In genomic region chr4:26029512-26030131, GRCh38 we compare ENCODE assay signal across 14 cellular contexts.
DNase-seq lines count a peak whose midpoint lies in the region; ATAC-seq lines count a peak whose summit lies in the region.
"Had no signal": no experiment of that assay in that cellular context is flagged by ENCODE, and none has a peak within 500 bp of the region (broad histone marks: within the 10 kb centered on the region; RNA-seq: fewer than 3 reads in every experiment).

No MANE protein-coding gene starts in this region.

- ATAC-seq in HG02642 (IDR thresholded peaks at IDR 0.05; ENCODE audit: poor library complexity, unreplicated experiment) (peak; percentile 2), GM21367 (IDR thresholded peaks at IDR 0.05; ENCODE audit: unreplicated experiment) (no peak)

- no CpG with 5 or more reads among the region's 19 CpGs for WGBS in neuronal stem cell (ENCODE audit: extremely low coverage in 2 of 2, insufficient read length in 2 of 2, insufficient replicate concordance in 1 of 2), 2 donors

- H3K9ac ChIP-seq in neuronal stem cell (ENCODE audit: low read depth, low read length, poor library complexity): no peak overlapping the region

- peak overlapping the region; percentile 15 for H2AFZ ChIP-seq in neuronal stem cell (ENCODE audit: low read length)

- H2BK5ac ChIP-seq in neuronal stem cell (ENCODE audit: low read length): no peak overlapping the region

- H2AK5ac ChIP-seq in neuronal stem cell (ENCODE audit: low read depth, low read length): peak overlapping the region; percentile 12

- peak overlapping the region; percentile 29 for H2BK15ac ChIP-seq in neuronal stem cell (ENCODE audit: low read length)

- no peak overlapping the region for H4K91ac ChIP-seq in neuronal stem cell (ENCODE audit: low read depth, low read length, poor library complexity)

- H4K8ac ChIP-seq in neuronal stem cell (ENCODE audit: low read depth, low read length): no peak overlapping the region

- H3K4me2 ChIP-seq in neuronal stem cell (ENCODE audit: insufficient read depth, low read length, poor library complexity, severe bottlenecking): no peak overlapping the region

- H3K79me1 ChIP-seq in neuronal stem cell (ENCODE audit: low read depth, low read length): no peaks in the 10 kb centered on the region

- H3K4me3 ChIP-seq in neuronal stem cell (ENCODE audit: low read length in 2 of 2): no peak overlapping the region
- H3K4me3 ChIP-seq: prostate gland, upper lobe of right lung had no signal

- H2BK12ac ChIP-seq in neuronal stem cell (ENCODE audit: low read length): no peak overlapping the region

- H3K9me3 ChIP-seq in neuronal stem cell (replicated peaks in 1 of 2; ENCODE audit: control insufficient read depth in 2 of 2, insufficient read depth in 1 of 2, low read depth in 1 of 2, low read length in 2 of 2): no peaks in the 10 kb centered on the region
- H3K9me3 ChIP-seq: prostate gland, upper lobe of right lung had no signal

- H3K18ac ChIP-seq in neuronal stem cell (ENCODE audit: low read length): peak overlapping the region; percentile 40

- no peak overlapping the region for H2BK120ac ChIP-seq in neuronal stem cell (ENCODE audit: low read depth, low read length)

- DNase-seq in DMS53 (lab: John Stamatoyannopoulos, UW) (peak; percentile 31), DMS53 treated with DMSO at 0.1 percent for 48 hours (lab: John Stamatoyannopoulos, UW; ENCODE audit: unreplicated experiment) (no peak), ecto neural progenitor cell (ENCODE audit: low spot score) (peak; percentile 53), neuronal stem cell (ENCODE audit: low spot score) (no peak), activated gamma-delta T cell (lab: John Stamatoyannopoulos, UW) (no peak)
- DNase-seq in activated effector memory CD4-positive, alpha-beta T cell treated with Interleukin-2 at 50 U/mL for 16 hours: no peak
- DNase-seq: NCI-H2081; SIG-M5; stimulated activated CD4-positive, alpha-beta T cell treated with anti-CD3 and anti-CD28 coated beads, Interleukin-4, amount 100 ng/mL, for 24 hours; upper lobe of right lung had no signal

- H3K36me3 ChIP-seq in neuronal stem cell (replicated peaks in 1 of 2; ENCODE audit: control insufficient read depth in 2 of 2, insufficient read depth in 2 of 2, low read length in 2 of 2): no peaks in the 10 kb centered on the region
- H3K36me3 ChIP-seq: prostate gland, upper lobe of right lung had no signal

- H3K27me3 ChIP-seq in neuronal stem cell (ENCODE audit: control insufficient read depth in 3 of 3, insufficient read depth in 3 of 3, low read depth in 1 of 3, low read length in 3 of 3): peaks cover 0 to 11% (median 0%) of the 10 kb centered on the region in 3 experiments
- H3K27me3 ChIP-seq: upper lobe of right lung had no signal

- no peak overlapping the region for H3K27ac ChIP-seq in neuronal stem cell (replicated peaks; ENCODE audit: low read length)
- H3K27ac ChIP-seq: 22Rv1, prostate gland, upper lobe of right lung had no signal

- H3K23ac ChIP-seq in neuronal stem cell (ENCODE audit: low read depth, low read length, poor library complexity): no peak overlapping the region

- H3K14ac ChIP-seq in neuronal stem cell (ENCODE audit: low read length): no peak overlapping the region

- peaks cover 0 to 12% of the 10 kb centered on the region in 2 donors for H3K4me1 ChIP-seq in neuronal stem cell (ENCODE audit: control insufficient read depth in 2 of 2, insufficient read depth in 1 of 2, low read depth in 1 of 2, low read length in 2 of 2)
- H3K4me1 ChIP-seq: prostate gland had no signal

- H3K4ac ChIP-seq in neuronal stem cell (ENCODE audit: low read length): no peak overlapping the region

Comparison
In these comparisons a context has a peak if more than half of its experiments do, and no peak if none do; other contexts are left out.
1. DNase-seq: peak in DMS53 (single experiment) and ecto neural progenitor cell (single experiment); none in DMS53 treated with DMSO at 0.1 percent for 48 hours (single experiment), neuronal stem cell (single experiment), activated gamma-delta T cell (single experiment) and activated effector memory CD4-positive, alpha-beta T cell treated with Interleukin-2 at 50 U/mL for 16 hours (single experiment).